1 cellular context compared by ENCODE assay signal in genomic region chr6:17269840-17270239, GRCh38.
A peak's percentile ranks its signal among the peaks of the same experiment; 100 is the strongest.
TF ChIP-seq lines count a peak whose summit lies in the region.

No MANE protein-coding gene starts in this region.

TF ChIP-seq in IMR-90, 13 proteins besides CTCF, POLR2A, EP300 and RAD21 (continued from another document):
- TF ChIP-seq ELK1 (IDR thresholded peaks at IDR 0.05; ENCODE audit: borderline replicate concordance, low read depth, low read length) (no peak), CHD1 (IDR thresholded peaks at IDR 0.05; ENCODE audit: low read depth, low read length) (no peak), FOS (IDR thresholded peaks at IDR 0.05; ENCODE audit: low read depth, low read length) (no peak), BHLHE40 (IDR thresholded peaks at IDR 0.05; ENCODE audit: low read depth, low read length) (no peak), NFE2L2 (IDR thresholded peaks at IDR 0.05; ENCODE audit: low read depth, low read length) (peak; percentile 63), MAZ (IDR thresholded peaks at IDR 0.05; ENCODE audit: borderline replicate concordance, low read depth, low read length) (no peak), MXI1 (IDR thresholded peaks at IDR 0.05; ENCODE audit: borderline replicate concordance, low read depth, low read length) (no peak), SMC3 (IDR thresholded peaks at IDR 0.05; ENCODE audit: low read depth, low read length) (no peak), RCOR1 (IDR thresholded peaks at IDR 0.05; ENCODE audit: insufficient replicate concordance, low read length) (no peak), MAFK (IDR thresholded peaks at IDR 0.05; ENCODE audit: low read depth, low read length) (peak; percentile 58)
